ENCODE assay signal across 16 cellular contexts in the genomic region with DNA sequence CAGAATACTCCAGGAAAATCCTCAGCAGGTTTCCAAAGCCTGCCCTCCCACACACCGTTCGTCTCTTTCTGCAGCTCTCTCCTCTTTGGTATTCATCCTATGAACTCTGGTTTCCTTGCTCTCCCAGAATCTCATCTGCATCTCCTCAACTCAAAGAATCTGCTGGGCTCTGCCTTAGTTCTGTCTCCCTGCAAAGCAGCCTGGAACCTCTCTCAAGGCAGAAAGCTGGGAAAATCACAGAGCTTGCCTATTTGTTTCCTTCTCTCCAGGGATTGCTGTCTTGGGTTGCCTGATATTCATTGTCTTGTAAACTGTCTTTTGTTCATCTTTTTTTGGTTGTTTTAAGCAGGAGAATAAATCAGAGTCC. TPM values are rescaled to one million over a fixed set of nuclear protein-coding genes. Genes with fewer than 3 reads are reported as not detected.
DNase-seq lines count a peak whose midpoint lies in the region; ATAC-seq and TF ChIP-seq lines count a peak whose summit lies in the region.
"Had no signal": no experiment of that assay in that cellular context is flagged by ENCODE, and none has a peak within 500 bp of the region (broad histone marks: within the 10 kb centered on the region; RNA-seq: fewer than 3 reads in every experiment).

No MANE protein-coding gene starts in this region.

- H3K9me3 Mint-ChIP-seq in stimulated activated naive CD8-positive, alpha-beta T cell treated with anti-CD3 and anti-CD28 coated beads, Interleukin-15, Interleukin-2, amounts not matched to agents 100 ng/mL and 50 ng/mL, for 24 hours, result no peaks in the 10 kb centered on the region
- H3K9me3 Mint-ChIP-seq in brain, result no peaks in the 10 kb centered on the region

- TF ChIP-seq CTCF in OCI-LY1 (IDR thresholded peaks at IDR 0.05; ENCODE audit: low read length) (no peak), brain (conservative IDR thresholded peaks at IDR 0.05) (no peak), sigmoid colon (IDR thresholded peaks at IDR 0.05) (no peak)

- no peaks in the 10 kb centered on the region for H3K9me2 ChIP-seq in OCI-LY1 (ENCODE audit: low read depth, low read length)

- peaks cover 69% of the 10 kb centered on the region for H3K4me1 Mint-ChIP-seq in stimulated activated naive CD8-positive, alpha-beta T cell treated with anti-CD3 and anti-CD28 coated beads, Interleukin-15, Interleukin-2, amounts not matched to agents 100 ng/mL and 50 ng/mL, for 24 hours (ENCODE audit: low read depth)
- peaks cover 39% of the 10 kb centered on the region for H3K4me1 Mint-ChIP-seq in brain

- H3K4me3 Mint-ChIP-seq in stimulated activated naive CD8-positive, alpha-beta T cell treated with anti-CD3 and anti-CD28 coated beads, Interleukin-15, Interleukin-2, amounts not matched to agents 100 ng/mL and 50 ng/mL, for 24 hours, result peak overlapping the region; percentile 15
- peak overlapping the region in 2 of 5 experiments; percentile 1 to 56 for H3K4me3 Mint-ChIP-seq in brain

- 85 to 90% methylated on average over 2 of the region's 2 CpGs for WGBS in sigmoid colon, 2 donors

- peak overlapping the region; percentile 6 for H3K27ac Mint-ChIP-seq in stimulated activated naive CD8-positive, alpha-beta T cell treated with anti-CD3 and anti-CD28 coated beads, Interleukin-15, Interleukin-2, amounts not matched to agents 100 ng/mL and 50 ng/mL, for 24 hours
- peak overlapping the region in 4 of 5 experiments; percentile 0 to 87 (median 10) for H3K27ac Mint-ChIP-seq in brain
- H3K27ac Mint-ChIP-seq: progenitor cell of endocrine pancreas had no signal

- peak overlapping the region; percentile 54 for H3K4me2 ChIP-seq in OCI-LY1 (ENCODE audit: low read length)

- no peak for ATAC-seq in stimulated activated naive CD8-positive, alpha-beta T cell treated with anti-CD3 and anti-CD28 coated beads, Interleukin-15, Interleukin-2, amounts not matched to agents 100 U/mL and 50 U/mL, for 24 hours
- ATAC-seq in HG03139 (IDR thresholded peaks at IDR 0.05; ENCODE audit: unreplicated experiment), result no peak

- H3K9me3 ChIP-seq in OCI-LY1 (ENCODE audit: low read length), result no peaks in the 10 kb centered on the region
- H3K9me3 ChIP-seq in sigmoid colon, result no peaks in the 10 kb centered on the region
- H3K9me3 ChIP-seq: BE2C, colonic mucosa, Peyer's patch, upper lobe of left lung had no signal

- H3K27me3 Mint-ChIP-seq in stimulated activated naive CD8-positive, alpha-beta T cell treated with anti-CD3 and anti-CD28 coated beads, Interleukin-15, Interleukin-2, amounts not matched to agents 100 ng/mL and 50 ng/mL, for 24 hours, result no peaks in the 10 kb centered on the region
- H3K27me3 Mint-ChIP-seq in brain, result no peaks in the 10 kb centered on the region

- H3K27me3 ChIP-seq in OCI-LY1 (ENCODE audit: insufficient read depth, low read length), result no peaks in the 10 kb centered on the region
- no peaks in the 10 kb centered on the region for H3K27me3 ChIP-seq in sigmoid colon
- H3K27me3 ChIP-seq: BE2C, colonic mucosa, Peyer's patch, upper lobe of left lung had no signal

- no peaks in the 10 kb centered on the region for H3K79me2 ChIP-seq in OCI-LY1 (ENCODE audit: insufficient read depth, low read length)

- peak overlapping the region; percentile 88 for H2AFZ ChIP-seq in OCI-LY1 (ENCODE audit: low read length)

- no peaks in the 10 kb centered on the region for H3K36me3 Mint-ChIP-seq in stimulated activated naive CD8-positive, alpha-beta T cell treated with anti-CD3 and anti-CD28 coated beads, Interleukin-15, Interleukin-2, amounts not matched to agents 100 ng/mL and 50 ng/mL, for 24 hours (ENCODE audit: low read depth)
- H3K36me3 Mint-ChIP-seq in brain, result no peaks in the 10 kb centered on the region

- peak overlapping the region; percentile 22 for H3K9ac ChIP-seq in OCI-LY1 (ENCODE audit: low read length)

- TF ChIP-seq EP300 in sigmoid colon (IDR thresholded peaks at IDR 0.05), result no peak

- intact Hi-C loops in sigmoid colon (cut with DNase I), result loop anchor here (10.0 kb wide), 2 partner anchors 114 to 116 kb away; no protein-coding TSS in a partner anchor

- H3K4me1 ChIP-seq in OCI-LY1 (ENCODE audit: insufficient read depth, low read length, severe bottlenecking) (peaks cover 67% of the 10 kb centered on the region), sigmoid colon (peaks cover 0 to 7% (median 0%) of the 10 kb centered on the region in 4 donors)
- H3K4me1 ChIP-seq: colonic mucosa had no signal

- H3K36me3 ChIP-seq in OCI-LY1 (ENCODE audit: insufficient read depth, low read length), result no peaks in the 10 kb centered on the region
- no peaks in the 10 kb centered on the region for H3K36me3 ChIP-seq in sigmoid colon
- H3K36me3 ChIP-seq: BE2C, colonic mucosa, Peyer's patch, upper lobe of left lung had no signal

- no peaks in the 10 kb centered on the region for H4K20me1 ChIP-seq in OCI-LY1 (ENCODE audit: insufficient read depth, low read length)

- peaks cover 7% of the 10 kb centered on the region for H3F3A ChIP-seq in OCI-LY1 (ENCODE audit: insufficient read depth, low read length)

- DNase-seq in stimulated activated naive CD8-positive, alpha-beta T cell treated with anti-CD3 and anti-CD28 coated beads, Interleukin-15, Interleukin-2, amounts not matched to agents 100 U/mL and 50 U/mL, for 24 hours, result no peak
- DNase-seq in AG20443 (ENCODE audit: low spot score) (no peak), sigmoid colon (no peak)
- DNase-seq in stimulated activated CD4-positive, alpha-beta T cell treated with anti-CD3 and anti-CD28 coated beads, Interleukin-2, amount 100 ng/mL, for 48 hours, result no peak
- DNase-seq: amygdala, BE2C, colonic mucosa, NCI-H1105, NCI-H226, upper lobe of left lung had no signal

- H3K27ac ChIP-seq in OCI-LY1 (ENCODE audit: low read depth, low read length, poor library complexity, severe bottlenecking), result peak overlapping the region; percentile 82
- no peak overlapping the region for H3K27ac ChIP-seq in sigmoid colon
- H3K27ac ChIP-seq: colonic mucosa, upper lobe of left lung had no signal

- TF ChIP-seq POLR2A in sigmoid colon (IDR thresholded peaks at IDR 0.05), result no peak

- H3K4me3 ChIP-seq in OCI-LY1 (ENCODE audit: low read depth, low read length, poor library complexity, severe bottlenecking) (peak overlapping the region; percentile 12), sigmoid colon (no peak overlapping the region)
- H3K4me3 ChIP-seq: colonic mucosa, Peyer's patch, upper lobe of left lung had no signal

RNA-seq across cellular contexts. Expression of a gene that starts 5.3 kb away (rescaled TPM):
- 5.7 TPM for polyA plus RNA-seq in brain (ENCODE audit: insufficient read depth, low read depth, low replicate concordance)
- 10 to 100 TPM in 1 of 4 donors, 1 to 10 TPM in 3; 7.7 to 10.7 (median 8.2) TPM for total RNA-seq in sigmoid colon
- polyA plus RNA-seq in sigmoid colon, result 10 to 100 TPM in 1 of 3 donors, under 1 TPM in 2; 0.60 to 44.9 (median 0.92) TPM
- total RNA-seq: progenitor cell of endocrine pancreas had no signal
